In genomic region chr20:49420811-49421295, GRCh38 we compare ENCODE assay signal across 1 cellular context.
A peak's percentile ranks its signal among the peaks of the same experiment; 100 is the strongest.
TF ChIP-seq lines count a peak whose summit lies in the region.

No MANE protein-coding gene starts in this region.

TF ChIP-seq in K562, 482 proteins besides CTCF, POLR2A, EP300 and RAD21 (continued from another document):
- TF ChIP-seq ZNF407 (IDR thresholded peaks at IDR 0.05; ENCODE audit: low read depth) (no peak), RFX1 (IDR thresholded peaks at IDR 0.05) (0 out of 2 replicates have a peak, but pooled peaks have one; percentile 18), ZNF766 (CRISPR knock-in tag; conservative IDR thresholded peaks at IDR 0.05) (no peak), ARID4B (CRISPR knock-in tag; IDR thresholded peaks at IDR 0.05) (no peak), MNT (conservative IDR thresholded peaks at IDR 0.05) (no peak)
- TF ChIP-seq, protein P1, sequence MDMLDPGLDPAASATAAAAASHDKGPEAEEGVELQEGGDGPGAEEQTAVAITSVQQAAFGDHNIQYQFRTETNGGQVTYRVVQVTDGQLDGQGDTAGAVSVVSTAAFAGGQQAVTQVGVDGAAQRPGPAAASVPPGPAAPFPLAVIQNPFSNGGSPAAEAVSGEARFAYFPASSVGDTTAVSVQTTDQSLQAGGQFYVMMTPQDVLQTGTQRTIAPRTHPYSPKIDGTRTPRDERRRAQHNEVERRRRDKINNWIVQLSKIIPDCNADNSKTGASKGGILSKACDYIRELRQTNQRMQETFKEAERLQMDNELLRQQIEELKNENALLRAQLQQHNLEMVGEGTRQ (CRISPR knock-in tag; IDR thresholded peaks at IDR 0.05), result 0 out of 2 replicates have a peak, but pooled peaks have one; percentile 40
- TF ChIP-seq, protein P2, sequence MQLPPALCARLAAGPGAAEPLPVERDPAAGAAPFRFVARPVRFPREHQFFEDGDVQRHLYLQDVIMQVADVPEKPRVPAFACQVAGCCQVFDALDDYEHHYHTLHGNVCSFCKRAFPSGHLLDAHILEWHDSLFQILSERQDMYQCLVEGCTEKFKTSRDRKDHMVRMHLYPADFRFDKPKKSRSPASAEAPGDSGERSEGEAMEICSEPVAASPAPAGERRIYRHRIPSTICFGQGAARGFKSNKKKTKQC (CRISPR knock-in tag; IDR thresholded peaks at IDR 0.05), result no peak
TF ChIP-seq in K562: peak in this region for 4.
